Comparison of ENCODE assay signal across 9 cellular contexts in the genomic region with DNA sequence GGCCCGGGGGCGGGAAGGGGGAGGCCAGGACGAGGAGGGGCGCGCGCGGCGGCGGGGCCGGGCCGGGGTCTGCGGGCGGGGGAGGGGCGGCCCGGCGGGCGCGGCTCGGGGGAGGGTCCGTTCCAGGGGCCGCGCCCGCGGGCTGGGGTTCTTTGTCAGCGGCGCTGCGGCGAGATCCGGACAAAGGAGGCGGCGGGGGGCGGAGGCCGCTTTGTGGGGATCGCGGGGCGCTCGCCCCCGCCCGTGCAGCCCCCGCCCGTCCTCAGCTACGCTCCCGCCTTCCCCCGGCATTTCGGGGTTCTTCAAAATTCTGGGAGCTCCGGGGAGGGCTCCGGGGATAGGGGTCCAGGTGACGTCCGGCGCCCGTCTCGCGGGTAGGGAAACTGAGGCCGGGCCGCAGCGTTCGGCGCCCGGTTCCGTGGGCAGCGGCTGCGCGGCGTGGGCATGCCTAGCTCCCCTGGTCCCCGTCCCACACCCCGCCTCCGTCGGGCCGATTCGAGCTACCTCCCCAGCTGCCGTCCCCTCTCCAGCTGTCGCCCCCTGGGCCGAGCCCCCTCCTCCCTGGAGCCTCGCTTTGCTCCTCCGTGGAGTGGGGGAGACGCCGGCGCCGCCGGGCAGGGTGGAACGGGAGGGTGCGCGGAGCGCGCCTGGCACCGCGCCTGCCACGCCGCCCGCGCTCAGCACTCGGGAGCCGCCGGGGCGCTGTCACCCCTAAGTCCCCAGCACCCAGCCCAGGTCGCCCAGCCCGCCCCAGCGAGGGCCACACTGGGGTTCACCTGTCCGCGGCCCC. TPM values are rescaled to one million over a fixed set of nuclear protein-coding genes. Genes with fewer than 3 reads are reported as not detected.
A peak's percentile ranks its signal among the peaks of the same experiment; 100 is the strongest.
DNase-seq lines count a peak whose midpoint lies in the region; ATAC-seq and TF ChIP-seq lines count a peak whose summit lies in the region.
"Had no signal": no experiment of that assay in that cellular context is flagged by ENCODE, and none has a peak within 500 bp of the region (broad histone marks: within the 10 kb centered on the region; RNA-seq: fewer than 3 reads in every experiment).

No MANE protein-coding gene starts in this region.

- CTCF ChIA-PET in activated CD8-positive, alpha-beta T cell treated with anti-CD3 and anti-CD28 coated beads, Interleukin-2, amount 10 ng/mL, durations not matched to agents 7 days and 5 days (lab: Charles Lee) = interaction anchor here (0.7 to 1.4 kb wide), 5 partner anchors 10 to 128 kb away, joined by 3 read pairs; partner anchors contain the start of gene ZC3H7A
- CTCF ChIA-PET in GM10248 (lab: Yijun Ruan, JAX) = interaction anchor here (0.7 to 1.7 kb wide), 7 partner anchors 8 to 273 kb away, joined by 3 to 5 read pairs (median 3); no protein-coding TSS in a partner anchor

- H3K27me3 ChIP-seq in gastroesophageal sphincter (no peaks in the 10 kb centered on the region), psoas muscle (ENCODE audit: insufficient read depth in 3 of 3, low read length in 2 of 3) (no peaks in the 10 kb centered on the region)

- POLR2A ChIA-PET in activated CD8-positive, alpha-beta T cell treated with anti-CD3 and anti-CD28 coated beads, Interleukin-2, amount 10 ng/mL, durations not matched to agents 7 days and 5 days (lab: Charles Lee) = interaction anchor here (1.6 to 2.0 kb wide), 2 partner anchors 8 to 82 kb away, joined by 4 to 11 read pairs; partner anchors contain the start of gene LITAF
- POLR2A ChIA-PET in GM10248 (lab: Yijun Ruan, JAX) = interaction anchor here (0.6 to 1.4 kb wide), 3 partner anchors 10 to 588 kb away, joined by 3 to 4 read pairs (median 4); partner anchors contain the start of gene ZC3H7A

- H3K27me3 Mint-ChIP-seq in activated CD8-positive, alpha-beta T cell treated with anti-CD3 and anti-CD28 coated beads, Interleukin-2, amount 10 ng/mL, durations not matched to agents 7 days and 5 days (ENCODE audit: low read depth) = no peaks in the 10 kb centered on the region

- no peak for TF ChIP-seq POLR2A in gastroesophageal sphincter (IDR thresholded peaks at IDR 0.05)

- in situ Hi-C loops in GM13976 (cut with MboI; ENCODE audit: low sequenced_read_pairs, unreplicated experiment) = no loop called here

- peaks cover 4% of the 10 kb centered on the region for H3K36me3 Mint-ChIP-seq in activated CD8-positive, alpha-beta T cell treated with anti-CD3 and anti-CD28 coated beads, Interleukin-2, amount 10 ng/mL, durations not matched to agents 7 days and 5 days (ENCODE audit: low read depth)

- peak; percentile 49 for DNase-seq in DMS 273 (lab: John Stamatoyannopoulos, UW; ENCODE audit: unreplicated experiment)
- no peak for DNase-seq in DMS 273 treated with DMSO at 0.1 percent for 48 hours (lab: John Stamatoyannopoulos, UW)
- DNase-seq in activated CD8-positive, alpha-beta T cell treated with anti-CD3 and anti-CD28 coated beads, Interleukin-2, amount 10 ng/mL, durations not matched to agents 7 days and 5 days = no peak
- peak; percentile 52 to 74 for DNase-seq in psoas muscle
- no peak for DNase-seq in GM10248 (ENCODE audit: extremely low spot score)
- DNase-seq in GM13976 (ENCODE audit: low spot score) = no peak

- H3K36me3 ChIP-seq in gastroesophageal sphincter (no peaks in the 10 kb centered on the region), psoas muscle (ENCODE audit: insufficient read depth in 1 of 2, low read depth in 1 of 2) (no peaks in the 10 kb centered on the region)

- TF ChIP-seq CTCF in gastroesophageal sphincter (IDR thresholded peaks at IDR 0.05) = no peak
- TF ChIP-seq CTCF in psoas muscle (IDR thresholded peaks at IDR 0.05) = no peak
- TF ChIP-seq CTCF in GM10248 (IDR thresholded peaks at IDR 0.05; ENCODE audit: control extremely low read depth, extremely low read depth, low read depth, missing control alignments) = no peak
- TF ChIP-seq CTCF in GM13976 (IDR thresholded peaks at IDR 0.05; ENCODE audit: borderline replicate concordance, control extremely low read depth, extremely low read depth, insufficient read depth, missing control alignments) = no peak

- H3K4me3 Mint-ChIP-seq in activated CD8-positive, alpha-beta T cell treated with anti-CD3 and anti-CD28 coated beads, Interleukin-2, amount 10 ng/mL, durations not matched to agents 7 days and 5 days = peak overlapping the region; percentile 84

- no peaks in the 10 kb centered on the region for H3K9me3 ChIP-seq in gastroesophageal sphincter
- H3K9me3 ChIP-seq in psoas muscle = no peaks in the 10 kb centered on the region

- H3K27ac ChIP-seq in gastroesophageal sphincter = peak overlapping the region; percentile 7 to 92 (median 82)
- peak overlapping the region; percentile 91 for H3K27ac ChIP-seq in psoas muscle
- H3K27ac ChIP-seq: 22Rv1 had no signal

- ATAC-seq in activated CD8-positive, alpha-beta T cell treated with anti-CD3 and anti-CD28 coated beads, Interleukin-2, amount 10 ng/mL, durations not matched to agents 7 days and 5 days = no peak
- ATAC-seq in gastroesophageal sphincter = peak; percentile 1
- ATAC-seq in psoas muscle = peak; percentile 14 to 33 (median 18)
- ATAC-seq in GM21367 (IDR thresholded peaks at IDR 0.05; ENCODE audit: unreplicated experiment) = no peak

- peaks cover 79% of the 10 kb centered on the region for H3K4me1 Mint-ChIP-seq in activated CD8-positive, alpha-beta T cell treated with anti-CD3 and anti-CD28 coated beads, Interleukin-2, amount 10 ng/mL, durations not matched to agents 7 days and 5 days (ENCODE audit: low read depth)

- H3K4me3 ChIP-seq in gastroesophageal sphincter = peak overlapping the region; percentile 47 to 95
- H3K4me3 ChIP-seq in psoas muscle = peak overlapping the region; percentile 87

- peaks cover 0 to 57% (median 42%) of the 10 kb centered on the region in 3 donors for H3K4me1 ChIP-seq in gastroesophageal sphincter
- peaks cover 46% of the 10 kb centered on the region for H3K4me1 ChIP-seq in psoas muscle

- H3K9me3 Mint-ChIP-seq in activated CD8-positive, alpha-beta T cell treated with anti-CD3 and anti-CD28 coated beads, Interleukin-2, amount 10 ng/mL, durations not matched to agents 7 days and 5 days (ENCODE audit: insufficient read depth) = no peaks in the 10 kb centered on the region

- intact Hi-C loops in psoas muscle (cut with DNase I) = loop anchor here in 1 of 2 donors (2.0 kb wide), 1 partner anchor 174 kb away; no protein-coding TSS in a partner anchor

- no peak for TF ChIP-seq EP300 in gastroesophageal sphincter (IDR thresholded peaks at IDR 0.05)

- no peak overlapping the region for H3K27ac Mint-ChIP-seq in activated CD8-positive, alpha-beta T cell treated with anti-CD3 and anti-CD28 coated beads, Interleukin-2, amount 10 ng/mL, durations not matched to agents 7 days and 5 days

- no CpG with 5 or more reads among the region's 100 CpGs for WGBS in gastroesophageal sphincter (ENCODE audit: low coverage in 1 of 2), 2 donors
- 2 to 7% (median 3%) methylated on average over 43 to 100 of the region's 100 CpGs for WGBS in psoas muscle, 3 donors

RNA-seq across cellular contexts. Expression of gene SNN, which starts 0.5 kb away (rescaled TPM):
- 10 to 100 TPM; 27.3 to 28.9 TPM for total RNA-seq in activated CD8-positive, alpha-beta T cell treated with anti-CD3 and anti-CD28 coated beads, Interleukin-2, amount 10 ng/mL, durations not matched to agents 7 days and 5 days
- total RNA-seq in gastroesophageal sphincter (10 to 100 TPM; 34.6 to 40.3 (median 39.7) TPM), psoas muscle (100 to 1,000 TPM in 2 of 4 donors, 10 to 100 TPM in 2; 30.3 to 113 (median 83.8) TPM)
- 100 to 1,000 TPM in 2 of 3 donors, 10 to 100 TPM in 1; 56.9 to 152 (median 107) TPM for polyA plus RNA-seq in psoas muscle

Comparison
In these comparisons a context has a peak if more than half of its experiments do, and no peak if none do; other contexts are left out.
1. DNase-seq: peak in DMS 273 (single experiment) and psoas muscle (2 of 2); none in DMS 273 treated with DMSO at 0.1 percent for 48 hours (single experiment), activated CD8-positive, alpha-beta T cell treated with anti-CD3 and anti-CD28 coated beads, Interleukin-2, amount 10 ng/mL, durations not matched to agents 7 days and 5 days (single experiment), GM10248 (single experiment) and GM13976 (single experiment).
2. ATAC-seq: peak in gastroesophageal sphincter (single experiment) and psoas muscle (4 of 4); none in activated CD8-positive, alpha-beta T cell treated with anti-CD3 and anti-CD28 coated beads, Interleukin-2, amount 10 ng/mL, durations not matched to agents 7 days and 5 days (single experiment) and GM21367 (single experiment).